14 cellular contexts compared by ENCODE assay signal in genomic region chr6:123515715-123516114, GRCh38.
A peak's percentile ranks its signal among the peaks of the same experiment; 100 is the strongest.
DNase-seq lines count a peak whose midpoint lies in the region; ATAC-seq and TF ChIP-seq lines count a peak whose summit lies in the region.
"Had no signal": no experiment of that assay in that cellular context is flagged by ENCODE, and none has a peak within 500 bp of the region (broad histone marks: within the 10 kb centered on the region; RNA-seq: fewer than 3 reads in every experiment).

No MANE protein-coding gene starts in this region.

- no peaks in the 10 kb centered on the region for H3K36me3 ChIP-seq in left ventricle myocardium inferior
- H3K36me3 ChIP-seq in right atrium auricular region, result no peaks in the 10 kb centered on the region
- no peaks in the 10 kb centered on the region for H3K36me3 ChIP-seq in adipocyte (ENCODE audit: control insufficient read depth, insufficient read depth, low read length, severe bottlenecking)
- no peaks in the 10 kb centered on the region for H3K36me3 ChIP-seq in tibial artery
- H3K36me3 ChIP-seq in naive thymus-derived CD4-positive, alpha-beta T cell (ENCODE audit: control insufficient read depth in 2 of 3, insufficient read depth in 3 of 3, low read length in 3 of 3), result no peaks in the 10 kb centered on the region

- H3K9me3 ChIP-seq in left ventricle myocardium inferior (replicated peaks) (peaks cover 7% of the 10 kb centered on the region), right atrium auricular region (no peaks in the 10 kb centered on the region), adipocyte (ENCODE audit: control insufficient read depth, low read length) (no peaks in the 10 kb centered on the region), tibial artery (no peaks in the 10 kb centered on the region)
- no peaks in the 10 kb centered on the region for H3K9me3 ChIP-seq in naive thymus-derived CD4-positive, alpha-beta T cell (ENCODE audit: control insufficient read depth in 2 of 3, low read length in 3 of 3)

- in situ Hi-C loops in ACHN (cut with HindIII; ENCODE audit: low pct_ligation_motif_present, low pct_unique_long_range_greater_than_20kb, low sequenced_read_pairs), result no loop called here

- POLR2A ChIA-PET in naive thymus-derived CD4-positive, alpha-beta T cell (lab: Charles Lee), result no interaction called here

- CTCF ChIA-PET in naive thymus-derived CD4-positive, alpha-beta T cell (lab: Charles Lee), result no interaction called here

- intact Hi-C loops in left ventricle myocardium inferior (cut with micrococcal nuclease), result no loop called here
- intact Hi-C loops in tibial artery (cut with DNase I; ENCODE audit: low total_unique reads), result no loop called here
- intact Hi-C loops in naive thymus-derived CD4-positive, alpha-beta T cell (cut with micrococcal nuclease), result no loop called here

- H3K4me3 ChIP-seq in left ventricle myocardium inferior (no peak overlapping the region), right atrium auricular region (no peak overlapping the region), adipocyte (ENCODE audit: low read length) (no peak overlapping the region), tibial artery (no peak overlapping the region)
- no peak overlapping the region for H3K4me3 ChIP-seq in naive thymus-derived CD4-positive, alpha-beta T cell (ENCODE audit: low read length)

- no peak overlapping the region for H3K27ac Mint-ChIP-seq in naive thymus-derived CD4-positive, alpha-beta T cell
- H3K27ac Mint-ChIP-seq: CD4-positive, CD25-positive, alpha-beta regulatory T cell had no signal

- H3K9me3 Mint-ChIP-seq in naive thymus-derived CD4-positive, alpha-beta T cell, result peaks cover 0 to 7% (median 0%) of the 10 kb centered on the region in 11 donors

- peaks cover 33% of the 10 kb centered on the region for H3K4me1 ChIP-seq in left ventricle myocardium inferior
- H3K4me1 ChIP-seq in right atrium auricular region, result peaks cover 0 to 24% of the 10 kb centered on the region in 2 donors
- H3K4me1 ChIP-seq in adipocyte (ENCODE audit: control insufficient read depth, insufficient read depth, low read length), result peaks cover 28% of the 10 kb centered on the region
- H3K4me1 ChIP-seq in tibial artery, result peaks cover 0 to 48% (median 17%) of the 10 kb centered on the region in 4 donors
- no peaks in the 10 kb centered on the region for H3K4me1 ChIP-seq in naive thymus-derived CD4-positive, alpha-beta T cell (ENCODE audit: control insufficient read depth in 2 of 2, insufficient read depth in 2 of 2, low read length in 2 of 2)

- no peak overlapping the region for H3K4me3 Mint-ChIP-seq in naive thymus-derived CD4-positive, alpha-beta T cell

- no peak for ATAC-seq in naive thymus-derived CD4-positive, alpha-beta T cell
- no peak for ATAC-seq in GM21529 (IDR thresholded peaks at IDR 0.05; ENCODE audit: unreplicated experiment)

- no peak for TF ChIP-seq CTCF in left ventricle myocardium inferior (IDR thresholded peaks at IDR 0.05; ENCODE audit: borderline replicate concordance)
- TF ChIP-seq CTCF in right atrium auricular region (IDR thresholded peaks at IDR 0.05), result no peak
- no peak for TF ChIP-seq CTCF in tibial artery (IDR thresholded peaks at IDR 0.05)

- H3K36me3 Mint-ChIP-seq in naive thymus-derived CD4-positive, alpha-beta T cell, result no peaks in the 10 kb centered on the region
- H3K36me3 Mint-ChIP-seq: CD4-positive, CD25-positive, alpha-beta regulatory T cell had no signal

- H3K9ac ChIP-seq in adipocyte (ENCODE audit: low read length), result peak overlapping the region; percentile 18

- H3K4me1 Mint-ChIP-seq in naive thymus-derived CD4-positive, alpha-beta T cell, result no peaks in the 10 kb centered on the region
- H3K4me1 Mint-ChIP-seq: CD4-positive, CD25-positive, alpha-beta regulatory T cell had no signal

- H3K27ac ChIP-seq in left ventricle myocardium inferior (replicated peaks), result peak overlapping the region; percentile 90
- peak overlapping the region in 1 of 2 donors; percentile 24 for H3K27ac ChIP-seq in right atrium auricular region
- peak overlapping the region; percentile 34 to 62 for H3K27ac ChIP-seq in tibial artery
- H3K27ac ChIP-seq in naive thymus-derived CD4-positive, alpha-beta T cell (ENCODE audit: low read depth, low read length), result no peak overlapping the region

- DNase-seq in left ventricle myocardium inferior (no peak), right atrium auricular region (ENCODE audit: low spot score) (no peak), adipocyte (ENCODE audit: low read depth) (no peak), fibroblast of the conjunctiva (ENCODE audit: low read depth) (peak; percentile 1), tibial artery (no peak), ACHN (no peak)
- no peak for DNase-seq in naive thymus-derived CD4-positive, alpha-beta T cell
- DNase-seq: CD4-positive, CD25-positive, alpha-beta regulatory T cell; KG1; NCI-H1105 treated with DMSO at 0.1 percent for 48 hours; NCI-H187; NCI-H774; SHP77 had no signal

- H3K27me3 ChIP-seq in left ventricle myocardium inferior (ENCODE audit: low read depth) (no peaks in the 10 kb centered on the region), right atrium auricular region (no peaks in the 10 kb centered on the region), adipocyte (replicated peaks; ENCODE audit: control insufficient read depth, insufficient read depth, low read length) (no peaks in the 10 kb centered on the region), tibial artery (no peaks in the 10 kb centered on the region)
- no peaks in the 10 kb centered on the region for H3K27me3 ChIP-seq in naive thymus-derived CD4-positive, alpha-beta T cell (ENCODE audit: control insufficient read depth in 2 of 2, insufficient read depth in 2 of 2, low read length in 2 of 2)

- H3K27me3 Mint-ChIP-seq in naive thymus-derived CD4-positive, alpha-beta T cell, result no peaks in the 10 kb centered on the region
- H3K27me3 Mint-ChIP-seq: CD4-positive, CD25-positive, alpha-beta regulatory T cell had no signal
